Comparison of ENCODE assay signal across 8 cellular contexts in genomic region chr2:109516445-109517117, GRCh38.
DNase-seq lines count a peak whose midpoint lies in the region; ATAC-seq and TF ChIP-seq lines count a peak whose summit lies in the region.

No MANE protein-coding gene starts in this region.

- TF ChIP-seq CTCF in adrenal gland (IDR thresholded peaks at IDR 0.05) = peak; percentile 31 to 60 (median 46)

- H3K36me3 ChIP-seq in adrenal gland (replicated peaks in 1 of 2) = no peaks in the 10 kb centered on the region

- DNase-seq in NCI-H2196 (lab: John Stamatoyannopoulos, UW; ENCODE audit: unreplicated experiment) = peak; percentile 44
- no peak for DNase-seq in NCI-H2196 treated with DMSO at 0.1 percent for 48 hours (lab: John Stamatoyannopoulos, UW; ENCODE audit: unreplicated experiment)
- DNase-seq in M059J (ENCODE audit: low read depth) = peak; percentile 64
- peak in 6 of 7 donors; percentile 31 to 67 (median 47) for DNase-seq in adrenal gland
- peak; percentile 74 for DNase-seq in left lobe of liver (ENCODE audit: low spot score)

- H3K4me3 ChIP-seq in adrenal gland = no peak overlapping the region

- H3K27me3 ChIP-seq in adrenal gland = no peaks in the 10 kb centered on the region

- ATAC-seq in left lobe of liver = peak; percentile 91
- ATAC-seq in HG03442 (IDR thresholded peaks at IDR 0.05; ENCODE audit: unreplicated experiment) = no peak
- no peak for ATAC-seq in HG03095 (IDR thresholded peaks at IDR 0.05; ENCODE audit: unreplicated experiment)
- ATAC-seq in GM19023 (IDR thresholded peaks at IDR 0.05; ENCODE audit: unreplicated experiment) = no peak

- 61 to 75% (median 68%) methylated on average over 6 to 20 of the region's 20 CpGs for WGBS in adrenal gland, 4 donors

- H3K9me3 ChIP-seq in adrenal gland (replicated peaks in 1 of 3) = no peaks in the 10 kb centered on the region

- TF ChIP-seq POLR2A in adrenal gland (IDR thresholded peaks at IDR 0.05) = no peak

- H3K27ac ChIP-seq in adrenal gland = no peak overlapping the region

- no peaks in the 10 kb centered on the region for H3K4me1 ChIP-seq in adrenal gland (replicated peaks in 1 of 2)

- intact Hi-C loops in adrenal gland (cut with DNase I) = no loop called here
